8 cellular contexts compared by ENCODE assay signal in genomic region chr1:202029171-202029665, GRCh38. TPM values are rescaled to one million over a fixed set of nuclear protein-coding genes. Genes with fewer than 3 reads are reported as not detected.
A peak's percentile ranks its signal among the peaks of the same experiment; 100 is the strongest.
DNase-seq lines count a peak whose midpoint lies in the region; ATAC-seq and TF ChIP-seq lines count a peak whose summit lies in the region.
"Had no signal": no experiment of that assay in that cellular context is flagged by ENCODE, and none has a peak within 500 bp of the region (broad histone marks: within the 10 kb centered on the region; RNA-seq: fewer than 3 reads in every experiment).

No MANE protein-coding gene starts in this region.

- peak overlapping the region; percentile 4 for H3K27ac Mint-ChIP-seq in chondrocyte (ENCODE audit: unreplicated experiment)
- H3K27ac Mint-ChIP-seq: T-helper 17 cell had no signal

- no peaks in the 10 kb centered on the region for H3K36me3 Mint-ChIP-seq in chondrocyte (ENCODE audit: low read depth)

- TF ChIP-seq CTCF in chondrocyte (IDR thresholded peaks at IDR 0.05), result no peak

- H3K4me3 Mint-ChIP-seq in chondrocyte (ENCODE audit: unreplicated experiment), result no peak overlapping the region
- H3K4me3 Mint-ChIP-seq: T-helper 17 cell had no signal

- H3K4me1 Mint-ChIP-seq in chondrocyte (ENCODE audit: low read depth), result peaks cover 11% of the 10 kb centered on the region
- H3K4me1 Mint-ChIP-seq: T-helper 17 cell had no signal

- no peaks in the 10 kb centered on the region for H3K27me3 Mint-ChIP-seq in chondrocyte (ENCODE audit: low read depth)

- peak; percentile 48 for DNase-seq in GM04504 (ENCODE audit: low read depth)
- DNase-seq in NCI-H2227 (lab: John Stamatoyannopoulos, UW; ENCODE audit: unreplicated experiment), result peak; percentile 29
- no peak for DNase-seq in chondrocyte (ENCODE audit: low spot score)
- DNase-seq in renal cortical epithelial cell (ENCODE audit: low read depth), result peak; percentile 88
- DNase-seq in DMS 273 treated with DMSO at 0.1 percent for 48 hours (lab: John Stamatoyannopoulos, UW), result no peak
- DNase-seq: T-helper 17 cell had no signal

- no peaks in the 10 kb centered on the region for H3K9me3 Mint-ChIP-seq in chondrocyte (ENCODE audit: low read depth)

- ATAC-seq in HG02840 (IDR thresholded peaks at IDR 0.05; ENCODE audit: low FRiP score, unreplicated experiment), result no peak
- no peak for ATAC-seq in GM19023 (IDR thresholded peaks at IDR 0.05; ENCODE audit: unreplicated experiment)
- ATAC-seq: T-helper 17 cell had no signal

RNA-seq across cellular contexts. Expression of gene ELF3, which starts 18.8 kb away (rescaled TPM):
- 0.10 to 0.40 TPM (median 0.36 TPM) in 3 replicates for total RNA-seq in chondrocyte
- total RNA-seq in renal cortical epithelial cell, result 277 and 307 TPM in 2 replicates

RNA-seq across cellular contexts. Expression of gene RNPEP, which starts 46.8 kb away (rescaled TPM):
- total RNA-seq in chondrocyte (42.1 to 50.6 TPM (median 42.1 TPM) in 3 replicates), renal cortical epithelial cell (91.0 and 104 TPM in 2 replicates)

Comparison
In these comparisons a context has a peak if more than half of its experiments do, and no peak if none do; other contexts are left out.
1. DNase-seq: peak in GM04504 (single experiment), NCI-H2227 (single experiment) and renal cortical epithelial cell (single experiment); none in chondrocyte (single experiment) and DMS 273 treated with DMSO at 0.1 percent for 48 hours (single experiment).
2. RNA of gene ELF3, which starts 18.8 kb away (total RNA-seq): 277 to 307 TPM in renal cortical epithelial cell; 0.10 to 0.40 TPM in chondrocyte; every median in the first group is over 100 times any median in the second.